In the genomic region with DNA sequence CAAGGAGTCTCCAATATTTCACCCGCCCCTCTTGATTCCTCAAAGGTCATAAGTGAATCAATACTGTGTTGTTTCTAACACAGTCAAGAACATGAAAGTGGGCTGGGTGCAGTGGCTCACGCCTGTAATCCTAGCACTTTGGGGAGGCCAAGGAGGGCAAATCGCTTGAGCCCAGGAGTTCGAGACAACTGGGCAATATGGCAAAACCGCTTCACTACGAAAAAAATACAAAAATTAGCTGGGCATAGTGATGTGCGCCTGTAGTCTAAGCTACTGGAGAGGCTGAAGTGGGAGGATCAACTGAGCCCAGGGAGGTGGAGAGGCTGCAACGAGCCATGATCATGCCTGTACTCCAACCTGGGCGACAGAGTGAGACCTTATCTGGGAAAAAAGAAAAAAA, we compare ENCODE assay signal across 1 cellular context.
TF ChIP-seq lines count a peak whose summit lies in the region.

No MANE protein-coding gene starts in this region.

TF ChIP-seq in GM12878, 131 proteins besides CTCF, POLR2A, EP300 and RAD21:
- TF ChIP-seq NFXL1 (IDR thresholded peaks at IDR 0.05; ENCODE audit: borderline replicate concordance) (no peak), RAD51 (IDR thresholded peaks at IDR 0.05) (no peak), SMAD5 (IDR thresholded peaks at IDR 0.05; ENCODE audit: low read depth) (no peak)
- TF ChIP-seq, protein P1, sequence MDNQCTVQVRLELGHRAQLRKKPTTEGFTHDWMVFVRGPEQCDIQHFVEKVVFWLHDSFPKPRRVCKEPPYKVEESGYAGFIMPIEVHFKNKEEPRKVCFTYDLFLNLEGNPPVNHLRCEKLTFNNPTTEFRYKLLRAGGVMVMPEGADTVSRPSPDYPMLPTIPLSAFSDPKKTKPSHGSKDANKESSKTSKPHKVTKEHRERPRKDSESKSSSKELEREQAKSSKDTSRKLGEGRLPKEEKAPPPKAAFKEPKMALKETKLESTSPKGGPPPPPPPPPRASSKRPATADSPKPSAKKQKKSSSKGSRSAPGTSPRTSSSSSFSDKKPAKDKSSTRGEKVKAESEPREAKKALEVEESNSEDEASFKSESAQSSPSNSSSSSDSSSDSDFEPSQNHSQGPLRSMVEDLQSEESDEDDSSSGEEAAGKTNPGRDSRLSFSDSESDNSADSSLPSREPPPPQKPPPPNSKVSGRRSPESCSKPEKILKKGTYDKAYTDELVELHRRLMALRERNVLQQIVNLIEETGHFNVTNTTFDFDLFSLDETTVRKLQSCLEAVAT (IDR thresholded peaks at IDR 0.05), result peak; percentile 91
- TF ChIP-seq, protein P2, sequence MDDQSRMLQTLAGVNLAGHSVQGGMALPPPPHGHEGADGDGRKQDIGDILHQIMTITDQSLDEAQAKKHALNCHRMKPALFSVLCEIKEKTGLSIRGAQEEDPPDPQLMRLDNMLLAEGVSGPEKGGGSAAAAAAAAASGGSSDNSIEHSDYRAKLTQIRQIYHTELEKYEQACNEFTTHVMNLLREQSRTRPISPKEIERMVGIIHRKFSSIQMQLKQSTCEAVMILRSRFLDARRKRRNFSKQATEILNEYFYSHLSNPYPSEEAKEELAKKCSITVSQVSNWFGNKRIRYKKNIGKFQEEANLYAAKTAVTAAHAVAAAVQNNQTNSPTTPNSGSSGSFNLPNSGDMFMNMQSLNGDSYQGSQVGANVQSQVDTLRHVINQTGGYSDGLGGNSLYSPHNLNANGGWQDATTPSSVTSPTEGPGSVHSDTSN (IDR thresholded peaks at IDR 0.05; ENCODE audit: insufficient replicate concordance, low read depth, low read length), result no peak
